ENCODE assay signal across 9 cellular contexts in the genomic region with DNA sequence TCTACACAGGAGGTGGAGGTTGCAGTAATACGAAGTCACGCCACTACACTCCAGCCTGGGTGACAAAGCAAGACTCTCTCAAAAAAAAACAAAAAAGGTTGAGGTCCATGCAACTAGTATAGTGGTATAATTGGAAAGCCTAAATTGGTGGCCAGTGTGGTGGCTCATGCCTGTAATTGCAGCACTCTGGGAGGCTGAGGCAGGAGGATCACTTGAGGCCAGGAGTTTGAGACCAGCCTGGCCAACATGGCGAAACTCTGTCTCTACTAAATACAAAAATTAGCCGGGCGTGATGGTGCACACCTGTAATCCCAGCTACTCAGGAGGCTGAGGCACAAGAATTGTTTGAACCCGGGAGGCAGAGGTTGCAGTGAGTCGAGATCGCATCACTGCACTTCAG. TPM values are rescaled to one million over a fixed set of nuclear protein-coding genes. Genes with fewer than 3 reads are reported as not detected.
"Had no signal": no experiment of that assay in that cellular context is flagged by ENCODE, and none has a peak within 500 bp of the region (broad histone marks: within the 10 kb centered on the region; RNA-seq: fewer than 3 reads in every experiment).

No MANE protein-coding gene starts in this region.

RNA-seq across cellular contexts. Expression of a gene that starts 23.2 kb away (rescaled TPM):
- total RNA-seq: LHCN-M2, MCF 10A, NCI-H460, OCI-LY7, PC-9, Right ventricle myocardium superior, RPMI7951, SJSA1 had no signal
- polyA plus RNA-seq: SK-N-SH had no signal

RNA-seq across cellular contexts. Expression of a gene that starts 54.9 kb away (rescaled TPM):
- total RNA-seq: Right ventricle myocardium superior had no signal
